16 cellular contexts compared by ENCODE assay signal in the genomic region with DNA sequence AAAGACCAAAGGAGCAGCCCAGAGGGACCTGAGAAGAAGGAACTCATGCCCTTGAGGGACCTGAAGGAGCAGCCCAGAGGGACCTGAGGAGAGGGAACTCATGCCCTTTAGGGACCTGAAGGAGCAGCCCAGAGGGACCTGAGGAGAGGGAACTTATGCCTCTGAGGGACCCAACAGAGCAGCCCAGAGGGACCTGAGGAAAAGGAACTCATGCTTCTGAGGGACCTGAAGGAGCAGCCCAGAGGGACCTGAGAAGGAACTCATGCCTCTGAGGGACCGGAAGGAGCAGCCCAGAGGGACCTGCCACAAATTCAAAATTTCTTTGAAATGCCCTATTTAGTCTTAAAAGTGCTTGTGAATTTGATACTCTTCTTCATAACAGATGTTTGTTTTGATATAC. TPM values are rescaled to one million over a fixed set of nuclear protein-coding genes. Genes with fewer than 3 reads are reported as not detected.
DNase-seq lines count a peak whose midpoint lies in the region; ATAC-seq and TF ChIP-seq lines count a peak whose summit lies in the region.
"Had no signal": no experiment of that assay in that cellular context is flagged by ENCODE, and none has a peak within 500 bp of the region (broad histone marks: within the 10 kb centered on the region; RNA-seq: fewer than 3 reads in every experiment).

No MANE protein-coding gene starts in this region.

- H2AFZ ChIP-seq in Karpas-422 (ENCODE audit: low read length) = no peak overlapping the region
- H2AFZ ChIP-seq: GM23248 had no signal

- H3K4me3 Mint-ChIP-seq in activated B cell treated with CpG ODN at 0.5 μM for 24 hours (no peak overlapping the region), glutamatergic neuron (ENCODE audit: unreplicated experiment) (no peak overlapping the region), progenitor cell of endocrine pancreas (ENCODE audit: low read depth) (no peak overlapping the region)
- no peak overlapping the region for H3K4me3 Mint-ChIP-seq in stimulated activated memory B cell treated with anti-CD40 and anti-IgM and Interleukin-4, amounts not matched to agents 10 μg/mL and 1 μg/mL and 100 μg/mL, for 72 hours
- H3K4me3 Mint-ChIP-seq: CD14-positive monocyte; CD4-positive, alpha-beta memory T cell had no signal

- CTCF ChIA-PET in activated B cell treated with CpG ODN at 0.5 μM for 24 hours (lab: Charles Lee) = no interaction called here

- H3K36me3 ChIP-seq in BLaER1 treated with 17β-estradiol and CSF1 and Interleukin-3, amounts not matched to agents 10 nM and 100 nM = no peaks in the 10 kb centered on the region
- H3K36me3 ChIP-seq in Karpas-422 (ENCODE audit: insufficient read depth, low read length) (no peaks in the 10 kb centered on the region), heart left ventricle (no peaks in the 10 kb centered on the region)
- H3K36me3 ChIP-seq: BE2C, HAP-1 had no signal

- TF ChIP-seq CTCF in activated B cell treated with CpG ODN at 0.5 μM for 24 hours (IDR thresholded peaks at IDR 0.05) (no peak), glutamatergic neuron (IDR thresholded peaks at IDR 0.05; ENCODE audit: partially characterized antibody, unreplicated experiment) (no peak), progenitor cell of endocrine pancreas (IDR thresholded peaks at IDR 0.05; ENCODE audit: unreplicated experiment) (no peak), heart left ventricle (IDR thresholded peaks at IDR 0.05) (no peak)

- peak overlapping the region in 6 of 11 experiments; percentile 8 to 48 (median 25); a peak in 6 of 22 replicates for H3K27ac ChIP-seq in BLaER1 treated with 17β-estradiol and CSF1 and Interleukin-3, amounts not matched to agents 10 nM and 100 nM
- H3K27ac ChIP-seq in Karpas-422 (ENCODE audit: low read length) (no peak overlapping the region), heart left ventricle (no peak overlapping the region)
- H3K27ac ChIP-seq: GM23248 had no signal

- H3K9ac ChIP-seq in BLaER1 treated with 17β-estradiol and CSF1 and Interleukin-3, amounts not matched to agents 10 nM and 100 nM = no peak overlapping the region
- H3K9ac ChIP-seq in Karpas-422 (ENCODE audit: low read length) = no peak overlapping the region
- H3K9ac ChIP-seq: GM23248 had no signal

- H3K79me2 ChIP-seq in Karpas-422 (ENCODE audit: low read length) = no peaks in the 10 kb centered on the region

- intact Hi-C loops in activated B cell treated with CpG ODN at 0.5 μM for 24 hours (cut with micrococcal nuclease) (no loop called here), heart left ventricle (cut with DNase I) (no loop called here)

- TF ChIP-seq POLR2A in heart left ventricle (IDR thresholded peaks at IDR 0.05) = no peak

- no peaks in the 10 kb centered on the region for H3K36me3 Mint-ChIP-seq in activated B cell treated with CpG ODN at 0.5 μM for 24 hours (ENCODE audit: low read depth)
- H3K36me3 Mint-ChIP-seq in stimulated activated memory B cell treated with anti-CD40 and anti-IgM and Interleukin-4, amounts not matched to agents 10 μg/mL and 1 μg/mL and 100 μg/mL, for 72 hours = no peaks in the 10 kb centered on the region
- H3K36me3 Mint-ChIP-seq in glutamatergic neuron (ENCODE audit: unreplicated experiment) = no peaks in the 10 kb centered on the region
- H3K36me3 Mint-ChIP-seq in progenitor cell of endocrine pancreas (ENCODE audit: insufficient read depth) = no peaks in the 10 kb centered on the region
- H3K36me3 Mint-ChIP-seq: CD14-positive monocyte; CD4-positive, alpha-beta memory T cell had no signal

- H4K20me1 ChIP-seq in BLaER1 treated with 17β-estradiol and CSF1 and Interleukin-3, amounts not matched to agents 10 nM and 100 nM = no peaks in the 10 kb centered on the region
- peaks cover 28% of the 10 kb centered on the region; the same call in 1 of the 2 replicates for H4K20me1 ChIP-seq in Karpas-422 (ENCODE audit: insufficient read depth, low read depth, low read length)

- WGBS in heart left ventricle, 4 donors = 87 to 100% (median 89%) methylated on average over 1 of the region's 1 CpG

- 0 out of 22 replicates have a peak, but pooled peaks cover 0 to under 1% (median 0%) of the 10 kb centered on the region in 11 experiments for H3K9me3 ChIP-seq in BLaER1 treated with 17β-estradiol and CSF1 and Interleukin-3, amounts not matched to agents 10 nM and 100 nM (replicated peaks in 1 of 11)
- no peaks in the 10 kb centered on the region for H3K9me3 ChIP-seq in Karpas-422 (ENCODE audit: low read length)
- H3K9me3 ChIP-seq in heart left ventricle = no peaks in the 10 kb centered on the region
- H3K9me3 ChIP-seq: BE2C, HAP-1 had no signal

- H3K27me3 Mint-ChIP-seq in activated B cell treated with CpG ODN at 0.5 μM for 24 hours (no peaks in the 10 kb centered on the region), glutamatergic neuron (ENCODE audit: unreplicated experiment) (no peaks in the 10 kb centered on the region), progenitor cell of endocrine pancreas (peaks cover 3% of the 10 kb centered on the region)
- H3K27me3 Mint-ChIP-seq in stimulated activated memory B cell treated with anti-CD40 and anti-IgM and Interleukin-4, amounts not matched to agents 10 μg/mL and 1 μg/mL and 100 μg/mL, for 72 hours = no peaks in the 10 kb centered on the region

- H3K4me1 Mint-ChIP-seq in activated B cell treated with CpG ODN at 0.5 μM for 24 hours (peaks cover 9% of the 10 kb centered on the region), glutamatergic neuron (ENCODE audit: low read depth, unreplicated experiment) (no peaks in the 10 kb centered on the region), progenitor cell of endocrine pancreas (ENCODE audit: low read depth) (no peaks in the 10 kb centered on the region)
- H3K4me1 Mint-ChIP-seq in stimulated activated memory B cell treated with anti-CD40 and anti-IgM and Interleukin-4, amounts not matched to agents 10 μg/mL and 1 μg/mL and 100 μg/mL, for 72 hours = peaks cover 12% of the 10 kb centered on the region
- H3K4me1 Mint-ChIP-seq: CD4-positive, alpha-beta memory T cell had no signal

- H3K27ac Mint-ChIP-seq in activated B cell treated with CpG ODN at 0.5 μM for 24 hours (no peak overlapping the region), glutamatergic neuron (ENCODE audit: unreplicated experiment) (no peak overlapping the region), progenitor cell of endocrine pancreas (no peak overlapping the region)
- peak overlapping the region; percentile 13 for H3K27ac Mint-ChIP-seq in stimulated activated memory B cell treated with anti-CD40 and anti-IgM and Interleukin-4, amounts not matched to agents 10 μg/mL and 1 μg/mL and 100 μg/mL, for 72 hours
- H3K27ac Mint-ChIP-seq: CD4-positive, alpha-beta memory T cell had no signal

- peak overlapping the region; percentile 12 to 80 (median 63); a peak in 19 of 22 replicates for H3K4me2 ChIP-seq in BLaER1 treated with 17β-estradiol and CSF1 and Interleukin-3, amounts not matched to agents 10 nM and 100 nM
- H3K4me2 ChIP-seq in Karpas-422 (ENCODE audit: low read depth, low read length, poor library complexity, severe bottlenecking) = peak overlapping the region; percentile 50

- no peak overlapping the region for H3K4me3 ChIP-seq in BLaER1 treated with 17β-estradiol and CSF1 and Interleukin-3, amounts not matched to agents 10 nM and 100 nM
- H3K4me3 ChIP-seq in Karpas-422 (ENCODE audit: low read length) (0 out of 2 replicates have a peak overlapping the region, but pooled peaks have one; percentile 13), heart left ventricle (no peak overlapping the region)
- H3K4me3 ChIP-seq: GM23248, HAP-1 had no signal

- peak; percentile 42 for ATAC-seq in activated B cell treated with CpG ODN at 0.5 μM for 24 hours (ENCODE audit: low read depth)
- ATAC-seq in stimulated activated memory B cell treated with anti-CD40 and anti-IgM and Interleukin-4, amounts not matched to agents 10 μg/mL and 1 μg/mL and 100 μg/mL, for 72 hours = no peak
- no peak for ATAC-seq in heart left ventricle

- H3K4me1 ChIP-seq in BLaER1 treated with 17β-estradiol and CSF1 and Interleukin-3, amounts not matched to agents 10 nM and 100 nM = peaks cover 0 to 32% (median 28%) of the 10 kb centered on the region in 10 experiments; a peak in 19 of 20 replicates
- H3K4me1 ChIP-seq in Karpas-422 (ENCODE audit: low read length) = peaks cover 19% of the 10 kb centered on the region
- H3K4me1 ChIP-seq in heart left ventricle = no peaks in the 10 kb centered on the region
- H3K4me1 ChIP-seq: BE2C, HAP-1 had no signal

- H3K9me3 Mint-ChIP-seq in activated B cell treated with CpG ODN at 0.5 μM for 24 hours (no peaks in the 10 kb centered on the region), glutamatergic neuron (ENCODE audit: unreplicated experiment) (peaks cover 3% of the 10 kb centered on the region), progenitor cell of endocrine pancreas (ENCODE audit: low read depth) (no peaks in the 10 kb centered on the region)
- H3K9me3 Mint-ChIP-seq in stimulated activated memory B cell treated with anti-CD40 and anti-IgM and Interleukin-4, amounts not matched to agents 10 μg/mL and 1 μg/mL and 100 μg/mL, for 72 hours = no peaks in the 10 kb centered on the region

- POLR2A ChIA-PET in activated B cell treated with CpG ODN at 0.5 μM for 24 hours (lab: Charles Lee) = interaction anchor here (0.7 kb wide), 1 partner anchor 8 kb away, joined by 3 read pairs; no protein-coding TSS in a partner anchor

- DNase-seq in Karpas-422 = peak; percentile 90
- DNase-seq in activated B cell treated with CpG ODN at 0.5 μM for 24 hours = no peak
- no peak for DNase-seq in glutamatergic neuron
- DNase-seq in progenitor cell of endocrine pancreas (ENCODE audit: low spot score, unreplicated experiment) = no peak
- DNase-seq in heart left ventricle = no peak
- DNase-seq in effector CD4-positive, alpha-beta T cell = no peak
- DNase-seq: BE2C; CD4-positive, alpha-beta memory T cell; DMS153; DMS79; GM23248; IMR-90 had no signal

- no peaks in the 10 kb centered on the region for H3K27me3 ChIP-seq in BLaER1 treated with 17β-estradiol and CSF1 and Interleukin-3, amounts not matched to agents 10 nM and 100 nM
- H3K27me3 ChIP-seq in Karpas-422 (ENCODE audit: low read length) (no peaks in the 10 kb centered on the region; the same call in 1 of the 2 replicates), heart left ventricle (no peaks in the 10 kb centered on the region)
- H3K27me3 ChIP-seq: BE2C had no signal

- H3K9me2 ChIP-seq in Karpas-422 (replicated peaks; ENCODE audit: insufficient read depth, low read length) = no peaks in the 10 kb centered on the region

RNA-seq across cellular contexts. Expression of gene TMEM154, which starts 48.5 kb away (rescaled TPM):
- total RNA-seq in Karpas-422 (2014; rRNA removed; shearing (Covaris generic); ENCODE audit: low replicate concordance) = 0.14 and 0.22 TPM in 2 replicates
- total RNA-seq in activated B cell treated with CpG ODN at 0.5 μM for 24 hours (47.5 and 59.9 TPM in 2 replicates), glutamatergic neuron (ENCODE audit: unreplicated experiment) (0.22 TPM), progenitor cell of endocrine pancreas (0.46 and 0.53 TPM in 2 replicates), heart left ventricle (1 to 10 TPM; 1.2 to 8.0 (median 1.8) TPM)
- polyA plus RNA-seq in heart left ventricle = under 1 TPM; 0.27 to 0.37 TPM

RNA-seq across cellular contexts. Expression of gene TIGD4, which starts 51.2 kb away (rescaled TPM):
- 3.1 TPM in 1 of 2 replicates, not detected in the other for total RNA-seq in Karpas-422 (2014; rRNA removed; shearing (Covaris generic); ENCODE audit: low replicate concordance)
- 0.24 and 0.44 TPM in 2 replicates for total RNA-seq in activated B cell treated with CpG ODN at 0.5 μM for 24 hours
- 0.83 TPM for total RNA-seq in glutamatergic neuron (ENCODE audit: unreplicated experiment)
- 2.5 and 3.3 TPM in 2 replicates for total RNA-seq in progenitor cell of endocrine pancreas
- total RNA-seq in heart left ventricle = under 1 TPM in 8 of 9 donors, not detected in 1; 0.16 to 0.50 (median 0.32) TPM
- under 1 TPM; 0.15 to 0.40 TPM for polyA plus RNA-seq in heart left ventricle
- total RNA-seq: IMR-90 had no signal
- polyA plus RNA-seq: CD4-positive, alpha-beta memory T cell; GM23248 had no signal

RNA-seq across cellular contexts. Expression of gene ARFIP1, which starts 51.4 kb away (rescaled TPM):
- total RNA-seq in Karpas-422 (2014; rRNA removed; shearing (Covaris generic); ENCODE audit: low replicate concordance) = 81.7 and 90.2 TPM in 2 replicates
- total RNA-seq in activated B cell treated with CpG ODN at 0.5 μM for 24 hours (16.8 and 19.5 TPM in 2 replicates), glutamatergic neuron (ENCODE audit: unreplicated experiment) (22.2 TPM), progenitor cell of endocrine pancreas (31.7 and 32.6 TPM in 2 replicates), heart left ventricle (10 to 100 TPM in 8 of 9 donors, 1 to 10 TPM in 1; 9.0 to 30.6 (median 12.9) TPM)
- polyA plus RNA-seq in heart left ventricle = 10 to 100 TPM in 1 of 2 donors, 1 to 10 TPM in 1; 9.3 to 11.8 TPM

Comparison
In these comparisons a context has a peak if more than half of its experiments do, and no peak if none do; other contexts are left out.
1. H3K27ac ChIP-seq: peak in BLaER1 treated with 17β-estradiol and CSF1 and Interleukin-3, amounts not matched to agents 10 nM and 100 nM (6 of 11); none in Karpas-422 (single experiment) and heart left ventricle (0 of 12).